12 cellular contexts compared by ENCODE assay signal in genomic region chr13:46575843-46576242, GRCh38. TPM values are rescaled to one million over a fixed set of nuclear protein-coding genes. Genes with fewer than 3 reads are reported as not detected.
DNase-seq lines count a peak whose midpoint lies in the region; ATAC-seq and TF ChIP-seq lines count a peak whose summit lies in the region.
"Had no signal": no experiment of that assay in that cellular context is flagged by ENCODE, and none has a peak within 500 bp of the region (broad histone marks: within the 10 kb centered on the region; RNA-seq: fewer than 3 reads in every experiment).

No MANE protein-coding gene starts in this region.

- H3K27ac ChIP-seq in esophagus muscularis mucosa (replicated peaks in 1 of 4): peak overlapping the region; percentile 60 to 70 (median 64)
- no peak overlapping the region for H3K27ac ChIP-seq in effector memory CD4-positive, alpha-beta T cell (ENCODE audit: insufficient read depth, low read length, poor library complexity, severe bottlenecking)

- ATAC-seq in naive B cell (ENCODE audit: low read depth in 2 of 2) (no peak), HG03439 (IDR thresholded peaks at IDR 0.05; ENCODE audit: unreplicated experiment) (no peak)

- no peaks in the 10 kb centered on the region for H3K27me3 ChIP-seq in esophagus muscularis mucosa
- no peaks in the 10 kb centered on the region for H3K27me3 ChIP-seq in effector memory CD4-positive, alpha-beta T cell (replicated peaks; ENCODE audit: control insufficient read depth, insufficient read depth, low read length, poor library complexity, severe bottlenecking)
- H3K27me3 ChIP-seq: testis had no signal

- H3K4me3 Mint-ChIP-seq in naive B cell: peak overlapping the region in 3 of 8 donors; percentile 9 to 63 (median 48)
- H3K4me3 Mint-ChIP-seq: CD4-positive, CD25-positive, alpha-beta regulatory T cell had no signal

- H3K27ac Mint-ChIP-seq in naive B cell: peak overlapping the region in 5 of 6 donors; percentile 3 to 82 (median 43)
- H3K27ac Mint-ChIP-seq: CD4-positive, CD25-positive, alpha-beta regulatory T cell had no signal

- no peak for TF ChIP-seq EP300 in esophagus muscularis mucosa (IDR thresholded peaks at IDR 0.05)

- H3K36me3 ChIP-seq in esophagus muscularis mucosa: no peaks in the 10 kb centered on the region
- H3K36me3 ChIP-seq in effector memory CD4-positive, alpha-beta T cell (ENCODE audit: control insufficient read depth, insufficient read depth, low read length): no peaks in the 10 kb centered on the region

- H3K36me3 Mint-ChIP-seq in naive B cell: no peaks in the 10 kb centered on the region

- peaks cover 80 to 91% (median 86%) of the 10 kb centered on the region in 4 donors for H3K4me1 ChIP-seq in esophagus muscularis mucosa
- H3K4me1 ChIP-seq in effector memory CD4-positive, alpha-beta T cell (ENCODE audit: control insufficient read depth, insufficient read depth, low read length, poor library complexity, severe bottlenecking): peaks cover 11% of the 10 kb centered on the region

- no peaks in the 10 kb centered on the region for H3K27me3 Mint-ChIP-seq in naive B cell
- H3K27me3 Mint-ChIP-seq: CD4-positive, CD25-positive, alpha-beta regulatory T cell had no signal

- H3K4me1 Mint-ChIP-seq in naive B cell: peaks cover 79 to 96% (median 89%) of the 10 kb centered on the region in 3 donors

- WGBS in esophagus muscularis mucosa: 13% methylated on average over 5 of the region's 5 CpGs

- H3K4me3 ChIP-seq in esophagus muscularis mucosa: no peak overlapping the region
- H3K4me3 ChIP-seq in effector memory CD4-positive, alpha-beta T cell (ENCODE audit: insufficient read depth, low read depth, low read length, poor library complexity, severe bottlenecking): no peak overlapping the region
- H3K4me3 ChIP-seq: testis had no signal

- DNase-seq in AG08395 (ENCODE audit: low spot score) (peak; percentile 84), NCI-H82 treated with DMSO at 0.1 percent for 48 hours (lab: John Stamatoyannopoulos, UW; ENCODE audit: unreplicated experiment) (peak; percentile 35), esophagus muscularis mucosa (ENCODE audit: extremely low spot score) (no peak), naive B cell (no peak), globus pallidus (ENCODE audit: low spot score) (no peak), NCI-H187 treated with DMSO at 0.1 percent for 48 hours (lab: John Stamatoyannopoulos, UW) (no peak)
- no peak for DNase-seq in effector memory CD4-positive, alpha-beta T cell
- DNase-seq: amygdala; CD4-positive, CD25-positive, alpha-beta regulatory T cell; NCI-H510A treated with DMSO at 0.1 percent for 48 hours; testis had no signal

- no peaks in the 10 kb centered on the region for H3K9me3 Mint-ChIP-seq in naive B cell
- H3K9me3 Mint-ChIP-seq: CD4-positive, CD25-positive, alpha-beta regulatory T cell had no signal

- intact Hi-C loops in esophagus muscularis mucosa (cut with DNase I): no loop called here

- no peaks in the 10 kb centered on the region for H3K9me3 ChIP-seq in esophagus muscularis mucosa
- H3K9me3 ChIP-seq in effector memory CD4-positive, alpha-beta T cell (ENCODE audit: control insufficient read depth, low read length): no peaks in the 10 kb centered on the region
- H3K9me3 ChIP-seq: testis had no signal

- TF ChIP-seq CTCF in esophagus muscularis mucosa (IDR thresholded peaks at IDR 0.05): no peak

- TF ChIP-seq POLR2A in esophagus muscularis mucosa (IDR thresholded peaks at IDR 0.05; ENCODE audit: low read depth): no peak

RNA-seq across cellular contexts. Expression of gene LRCH1, which starts 22.9 kb away (rescaled TPM):
- 10 to 100 TPM; 42.7 to 66.0 (median 53.1) TPM for total RNA-seq in esophagus muscularis mucosa
- polyA plus RNA-seq in naive B cell (ENCODE audit: low read depth in 6 of 6): 10 to 100 TPM in 3 of 6 donors, 1 to 10 TPM in 3; 6.9 to 14.0 (median 9.8) TPM

Comparison
In these comparisons a context has a peak if more than half of its experiments do, and no peak if none do; other contexts are left out.
1. DNase-seq: peak in AG08395 (single experiment) and NCI-H82 treated with DMSO at 0.1 percent for 48 hours (single experiment); none in esophagus muscularis mucosa (single experiment), naive B cell (single experiment), globus pallidus (single experiment), NCI-H187 treated with DMSO at 0.1 percent for 48 hours (single experiment) and effector memory CD4-positive, alpha-beta T cell (0 of 3).